8 cellular contexts compared by ENCODE assay signal in genomic region chr6:105137388-105137787, GRCh38. TPM values are rescaled to one million over a fixed set of nuclear protein-coding genes. Genes with fewer than 3 reads are reported as not detected.
DNase-seq lines count a peak whose midpoint lies in the region; ATAC-seq, FAIRE-seq and TF ChIP-seq lines count a peak whose summit lies in the region.

No MANE protein-coding gene starts in this region.

- ATAC-seq in GM21737 (IDR thresholded peaks at IDR 0.05; ENCODE audit: unreplicated experiment) (no peak), GM21723 (IDR thresholded peaks at IDR 0.05; ENCODE audit: unreplicated experiment) (no peak)

- TF ChIP-seq CTCF in AG10803 (conservative IDR thresholded peaks at IDR 0.05; ENCODE audit: low read length): no peak; the same call in 1 of the 2 replicates

- no peak for FAIRE-seq in HTR-8/SVneo (lab: Jason Lieb, UNC)

- H3K4me3 ChIP-seq in AG10803 (ENCODE audit: low read length): peak overlapping the region; percentile 70

- DNase-seq in AG10803 (ENCODE audit: low read depth): no peak
- DNase-seq in HTR-8/SVneo (ENCODE audit: insufficient read length, low spot score): peak; percentile 11
- DNase-seq in dermis blood vessel endothelial cell: peak; percentile 8
- peak; percentile 38 for DNase-seq in midbrain (lab: John Stamatoyannopoulos, UW)
- DNase-seq in activated effector memory CD4-positive, alpha-beta T cell treated with Interleukin-2 at 50 U/mL for 16 hours: no peak
- DNase-seq in NCI-H1417 treated with DMSO at 0.1 percent for 48 hours (lab: John Stamatoyannopoulos, UW): no peak

RNA-seq across cellular contexts. Expression of gene POPDC3, which starts 42.4 kb away (rescaled TPM):
- 0.17 TPM in 1 of 2 replicates, not detected in the other for total RNA-seq in dermis blood vessel endothelial cell

Comparison
In these comparisons a context has a peak if more than half of its experiments do, and no peak if none do; other contexts are left out.
1. DNase-seq: peak in HTR-8/SVneo (single experiment), dermis blood vessel endothelial cell (single experiment) and midbrain (single experiment); none in AG10803 (single experiment), activated effector memory CD4-positive, alpha-beta T cell treated with Interleukin-2 at 50 U/mL for 16 hours (single experiment) and NCI-H1417 treated with DMSO at 0.1 percent for 48 hours (single experiment).